Comparison of ENCODE assay signal across 8 cellular contexts in genomic region chr1:211416628-211417323, GRCh38.
A peak's percentile ranks its signal among the peaks of the same experiment; 100 is the strongest.
DNase-seq lines count a peak whose midpoint lies in the region; ATAC-seq, FAIRE-seq and TF ChIP-seq lines count a peak whose summit lies in the region.
"Not testable (repeated sequence)": the region's sequence is repeated elsewhere in the genome, so short reads cannot be mapped to it uniquely, and the experiment has no call there.

No MANE protein-coding gene starts in this region.

- not testable (repeated sequence) for H3K36me3 ChIP-seq in HepG2 (replicated peaks in 1 of 2; ENCODE audit: control insufficient read depth in 1 of 2, insufficient read depth in 2 of 2, low read length in 2 of 2)

- POLR2A ChIA-PET in HepG2 (lab: Yijun Ruan, JAX): interaction anchor here (0.6 to 1.5 kb wide), 3 partner anchors 29 to 34 kb away, joined by 3 to 7 read pairs (median 3); no protein-coding TSS in a partner anchor

- not testable (repeated sequence) for H3K36me3 Mint-ChIP-seq in effector memory CD8-positive, alpha-beta T cell (ENCODE audit: insufficient read depth)

- not testable (repeated sequence) for H3K27me3 Mint-ChIP-seq in effector memory CD8-positive, alpha-beta T cell

- not testable (repeated sequence) for H3K9me3 ChIP-seq in HepG2 (ENCODE audit: low read length)

- TF ChIP-seq EP300 in HepG2 (IDR thresholded peaks at IDR 0.05; ENCODE audit: low read depth in 2 of 2, low read length in 2 of 2); HepG2 (CRISPR knock-in tag; IDR thresholded peaks at IDR 0.05; ENCODE audit: borderline replicate concordance): not testable (repeated sequence)

- CTCF ChIA-PET in HepG2 (lab: Yijun Ruan, JAX; ENCODE audit: low intra/inter-chr PET ratio, low total read pairs): not testable (repeated sequence)

- H3K4me1 Mint-ChIP-seq in effector memory CD8-positive, alpha-beta T cell (ENCODE audit: low read depth in 2 of 2): peaks cover 9 to 22% of the 10 kb centered on the region in 2 donors

- peaks cover 19% of the 10 kb centered on the region for H3K4me1 ChIP-seq in HepG2 (ENCODE audit: insufficient read depth, low read length)

- TF ChIP-seq CTCF in AG10803 (conservative IDR thresholded peaks at IDR 0.05; ENCODE audit: low read length); HepG2 (CRISPR knock-in tag; IDR thresholded peaks at IDR 0.05): not testable (repeated sequence)

- intact Hi-C loops in HepG2 (cut with micrococcal nuclease; ENCODE audit: unreplicated experiment): loop anchor here (2.0 to 5.0 kb wide), 2 partner anchors 56 to 98 kb away; no protein-coding TSS in a partner anchor

- H3K27me3 ChIP-seq in HepG2 (ENCODE audit: control insufficient read depth in 1 of 2, insufficient read depth in 2 of 2, low read length in 2 of 2): not testable (repeated sequence)

- H2AFZ ChIP-seq in HepG2 (ENCODE audit: low read length): peak overlapping the region; percentile 36

- DNase-seq in AG10803 (ENCODE audit: low read depth): peak; percentile 71
- DNase-seq in NOMO-1 treated with DMSO at 0.1 percent for 48 hours (lab: John Stamatoyannopoulos, UW; ENCODE audit: unreplicated experiment): peak; percentile 28
- DNase-seq in activated T-cell treated with anti-CD3 and anti-CD28 coated beads for 1 hour (ENCODE audit: low read depth): peak; percentile 36
- peak; percentile 35 to 41 (median 38) for DNase-seq in effector memory CD8-positive, alpha-beta T cell
- DNase-seq in HepG2 (ENCODE audit: low spot score): peak; percentile 21
- peak; percentile 50 to 65 for DNase-seq in stimulated activated CD4-positive, alpha-beta T cell treated with anti-CD3 and anti-CD28 coated beads, Interleukin-2, amount 100 ng/mL, for 24 hours

- H3K9me3 Mint-ChIP-seq in effector memory CD8-positive, alpha-beta T cell: not testable (repeated sequence)

- ATAC-seq in GM19395 (IDR thresholded peaks at IDR 0.05; ENCODE audit: unreplicated experiment): peak; percentile 77
- peak; percentile 59 for ATAC-seq in HG03159 (IDR thresholded peaks at IDR 0.05; ENCODE audit: unreplicated experiment)
- ATAC-seq in effector memory CD8-positive, alpha-beta T cell (replicated peaks): peak; percentile 69
- ATAC-seq in HepG2: peak; percentile 95

- in situ Hi-C loops in HepG2 (cut with HindIII; ENCODE audit: extremely low pct_ligation_motif_present, low pct_unique_long_range_greater_than_20kb): not testable (repeated sequence)

- peak overlapping the region; percentile 50; the same call in 1 of the 2 replicates for H3K9ac ChIP-seq in HepG2 (ENCODE audit: insufficient read depth, low read depth, low read length)

- not testable (repeated sequence) for TF ChIP-seq POLR2A in HepG2 (IDR thresholded peaks at IDR 0.05; ENCODE audit: insufficient read depth in 1 of 2, low read depth in 2 of 2, low read length in 2 of 2)

- H3K27ac Mint-ChIP-seq in effector memory CD8-positive, alpha-beta T cell: peak overlapping the region; percentile 72 to 89

- BruUV-seq in HepG2 (replicated peaks; lab: Mats Ljungman, UMichigan): not testable (repeated sequence)

- WGBS in HepG2 (ENCODE audit: low lambda C conversion rate): 4% methylated on average over 3 of the region's 46 CpGs

- TF ChIP-seq RAD21 in HepG2 (CRISPR knock-in tag; IDR thresholded peaks at IDR 0.05): 0 out of 2 replicates have a peak, but pooled peaks have one; percentile 30

- H3K79me2 ChIP-seq in HepG2 (ENCODE audit: insufficient read depth, low read length): not testable (repeated sequence)

- not testable (repeated sequence) for H4K20me1 ChIP-seq in HepG2 (ENCODE audit: insufficient read depth, low read length)

- peak overlapping the region; percentile 73 to 81 for H3K4me3 Mint-ChIP-seq in effector memory CD8-positive, alpha-beta T cell

- H3K4me3 ChIP-seq in AG10803 (ENCODE audit: low read length) (peak overlapping the region; percentile 40), HepG2 (replicated peaks in 1 of 3; ENCODE audit: insufficient read depth in 1 of 3, low read depth in 2 of 3, low read length in 3 of 3) (peak overlapping the region; percentile 36 to 63 (median 52))

- peak overlapping the region; percentile 50 for H3K27ac ChIP-seq in HepG2 (ENCODE audit: extremely low read length, insufficient read depth, low read length)

- peak; percentile 84 for FAIRE-seq in HepG2 (lab: Jason Lieb, UNC)

- peak overlapping the region; percentile 69 for H3K4me2 ChIP-seq in HepG2 (ENCODE audit: low read depth, low read length)

TF ChIP-seq in HepG2, 621 proteins besides CTCF, POLR2A, EP300 and RAD21 (continues in another document):
- TF ChIP-seq, protein P1, sequence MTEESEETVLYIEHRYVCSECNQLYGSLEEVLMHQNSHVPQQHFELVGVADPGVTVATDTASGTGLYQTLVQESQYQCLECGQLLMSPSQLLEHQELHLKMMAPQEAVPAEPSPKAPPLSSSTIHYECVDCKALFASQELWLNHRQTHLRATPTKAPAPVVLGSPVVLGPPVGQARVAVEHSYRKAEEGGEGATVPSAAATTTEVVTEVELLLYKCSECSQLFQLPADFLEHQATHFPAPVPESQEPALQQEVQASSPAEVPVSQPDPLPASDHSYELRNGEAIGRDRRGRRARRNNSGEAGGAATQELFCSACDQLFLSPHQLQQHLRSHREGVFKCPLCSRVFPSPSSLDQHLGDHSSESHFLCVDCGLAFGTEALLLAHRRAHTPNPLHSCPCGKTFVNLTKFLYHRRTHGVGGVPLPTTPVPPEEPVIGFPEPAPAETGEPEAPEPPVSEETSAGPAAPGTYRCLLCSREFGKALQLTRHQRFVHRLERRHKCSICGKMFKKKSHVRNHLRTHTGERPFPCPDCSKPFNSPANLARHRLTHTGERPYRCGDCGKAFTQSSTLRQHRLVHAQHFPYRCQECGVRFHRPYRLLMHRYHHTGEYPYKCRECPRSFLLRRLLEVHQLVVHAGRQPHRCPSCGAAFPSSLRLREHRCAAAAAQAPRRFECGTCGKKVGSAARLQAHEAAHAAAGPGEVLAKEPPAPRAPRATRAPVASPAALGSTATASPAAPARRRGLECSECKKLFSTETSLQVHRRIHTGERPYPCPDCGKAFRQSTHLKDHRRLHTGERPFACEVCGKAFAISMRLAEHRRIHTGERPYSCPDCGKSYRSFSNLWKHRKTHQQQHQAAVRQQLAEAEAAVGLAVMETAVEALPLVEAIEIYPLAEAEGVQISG (CRISPR knock-in tag; IDR thresholded peaks at IDR 0.05): 0 out of 2 replicates have a peak, but pooled peaks have one; percentile 27
- 0 out of 2 replicates have a peak, but pooled peaks have one; percentile 27 for TF ChIP-seq ZFX (CRISPR knock-in tag; IDR thresholded peaks at IDR 0.05; ENCODE audit: low read depth)
- TF ChIP-seq TGIF2 (CRISPR knock-in tag; IDR thresholded peaks at IDR 0.05): 0 out of 2 replicates have a peak, but pooled peaks have one; percentile 16
- peak; percentile 69; the same call in 1 of the 2 replicates for TF ChIP-seq ZNF777 (CRISPR knock-in tag; IDR thresholded peaks at IDR 0.05)
- 0 out of 2 replicates have a peak, but pooled peaks have one; percentile 53 for TF ChIP-seq DMAP1 (CRISPR knock-in tag; IDR thresholded peaks at IDR 0.05)
- 0 out of 2 replicates have a peak, but pooled peaks have one; percentile 19 for TF ChIP-seq FOSL2 (CRISPR knock-in tag; IDR thresholded peaks at IDR 0.05)
- TF ChIP-seq IRF2 (CRISPR knock-in tag; IDR thresholded peaks at IDR 0.05): 0 out of 2 replicates have a peak, but pooled peaks have one; percentile 51
- TF ChIP-seq MAX (IDR thresholded peaks at IDR 0.05): peak; percentile 22; the same call in 1 of the 2 replicates
- TF ChIP-seq ZFY (CRISPR knock-in tag; IDR thresholded peaks at IDR 0.05): peak; percentile 36
- TF ChIP-seq HNF4A (CRISPR knock-in tag; IDR thresholded peaks at IDR 0.05): 0 out of 2 replicates have a peak, but pooled peaks have one; percentile 8
- 0 out of 2 replicates have a peak, but pooled peaks have one; percentile 33 for TF ChIP-seq DNMT3B (CRISPR knock-in tag; conservative IDR thresholded peaks at IDR 0.05)
- peak; percentile 42; the same call in 1 of the 2 replicates for TF ChIP-seq HINFP (CRISPR knock-in tag; IDR thresholded peaks at IDR 0.05; ENCODE audit: low read depth)
- 0 out of 4 replicates have a peak, but pooled peaks of 1 of the 2 experiments have one; percentile 32 for TF ChIP-seq HMGXB4 (CRISPR knock-in tag; IDR thresholded peaks at IDR 0.05; ENCODE audit: borderline replicate concordance in 1 of 2, low read depth in 1 of 2)
- not testable (repeated sequence) for TF ChIP-seq NONO (IDR thresholded peaks at IDR 0.05)
- TF ChIP-seq NONO (CRISPR knock-in tag; conservative IDR thresholded peaks at IDR 0.05): 0 out of 2 replicates have a peak, but pooled peaks have one; percentile 25

Comparison
In these comparisons a context has a peak if more than half of its experiments do, and no peak if none do; other contexts are left out.
1. Peak in every context shown above with its lines: DNase-seq, ATAC-seq, H3K4me3 ChIP-seq and H3K27ac ChIP-seq.
2. DNase-seq: peak in every context shown above with its lines; median percentile 71 in AG10803; 58 in stimulated activated CD4-positive, alpha-beta T cell treated with anti-CD3 and anti-CD28 coated beads, Interleukin-2, amount 100 ng/mL, for 24 hours; 38 in effector memory CD8-positive, alpha-beta T cell; 36 in activated T-cell treated with anti-CD3 and anti-CD28 coated beads for 1 hour; 28 in NOMO-1 treated with DMSO at 0.1 percent for 48 hours; 21 in HepG2.